ENCODE assay signal across 14 cellular contexts in genomic region chr5:67208403-67208802, GRCh38. TPM values are rescaled to one million over a fixed set of nuclear protein-coding genes. Genes with fewer than 3 reads are reported as not detected.
DNase-seq lines count a peak whose midpoint lies in the region; ATAC-seq and TF ChIP-seq lines count a peak whose summit lies in the region.
"Had no signal": no experiment of that assay in that cellular context is flagged by ENCODE, and none has a peak within 500 bp of the region (broad histone marks: within the 10 kb centered on the region; RNA-seq: fewer than 3 reads in every experiment).

No MANE protein-coding gene starts in this region.

- H3K4me3 Mint-ChIP-seq in activated T-cell treated with anti-CD3 and anti-CD28 coated beads, Interleukin-2, amount 50 U/mL, for 72 hours: peak overlapping the region in 1 of 2 donors; percentile 48
- no peak overlapping the region for H3K4me3 Mint-ChIP-seq in stimulated activated effector memory CD8-positive, alpha-beta T cell treated with anti-CD3 and anti-CD28 coated beads, Interleukin-12 subunit alpha, Interleukin-12 subunit beta, amount 100 ng/mL, for 72 hours
- H3K4me3 Mint-ChIP-seq: brain, type B pancreatic cell had no signal

- peak overlapping the region; percentile 95 for H3K27ac Mint-ChIP-seq in activated T-cell treated with anti-CD3 and anti-CD28 coated beads, Interleukin-2, amount 50 U/mL, for 72 hours
- H3K27ac Mint-ChIP-seq in stimulated activated effector memory CD8-positive, alpha-beta T cell treated with anti-CD3 and anti-CD28 coated beads, Interleukin-12 subunit alpha, Interleukin-12 subunit beta, amount 100 ng/mL, for 72 hours: peak overlapping the region; percentile 87
- H3K27ac Mint-ChIP-seq: brain had no signal

- no peaks in the 10 kb centered on the region for H3K9me3 Mint-ChIP-seq in activated T-cell treated with anti-CD3 and anti-CD28 coated beads, Interleukin-2, amount 50 U/mL, for 72 hours
- H3K9me3 Mint-ChIP-seq in stimulated activated effector memory CD8-positive, alpha-beta T cell treated with anti-CD3 and anti-CD28 coated beads, Interleukin-12 subunit alpha, Interleukin-12 subunit beta, amount 100 ng/mL, for 72 hours: no peaks in the 10 kb centered on the region
- H3K9me3 Mint-ChIP-seq: IgD-negative memory B cell, type B pancreatic cell had no signal

- H3K9me3 ChIP-seq in Karpas-422 (ENCODE audit: low read length) (no peaks in the 10 kb centered on the region), mammary epithelial cell (replicated peaks; ENCODE audit: insufficient read depth, low read length) (no peaks in the 10 kb centered on the region)
- H3K9me3 ChIP-seq: esophagus squamous epithelium had no signal

- H4K20me1 ChIP-seq in Karpas-422 (ENCODE audit: insufficient read depth, low read depth, low read length) (no peaks in the 10 kb centered on the region), mammary epithelial cell (ENCODE audit: insufficient read depth, low read length) (no peaks in the 10 kb centered on the region)

- H3K4me1 ChIP-seq in Karpas-422 (ENCODE audit: low read length) (peaks cover 63% of the 10 kb centered on the region), mammary epithelial cell (ENCODE audit: insufficient read depth, low read length) (peaks cover 45% of the 10 kb centered on the region)

- H3K9me2 ChIP-seq in Karpas-422 (replicated peaks; ENCODE audit: insufficient read depth, low read length): no peaks in the 10 kb centered on the region

- no peaks in the 10 kb centered on the region for H3K36me3 Mint-ChIP-seq in activated T-cell treated with anti-CD3 and anti-CD28 coated beads, Interleukin-2, amount 50 U/mL, for 72 hours (ENCODE audit: insufficient read depth in 2 of 2)
- peaks cover 7% of the 10 kb centered on the region for H3K36me3 Mint-ChIP-seq in stimulated activated effector memory CD8-positive, alpha-beta T cell treated with anti-CD3 and anti-CD28 coated beads, Interleukin-12 subunit alpha, Interleukin-12 subunit beta, amount 100 ng/mL, for 72 hours
- H3K36me3 Mint-ChIP-seq: brain, IgD-negative memory B cell, type B pancreatic cell had no signal

- H3K36me3 ChIP-seq in Karpas-422 (ENCODE audit: insufficient read depth, low read length): no peaks in the 10 kb centered on the region
- no peaks in the 10 kb centered on the region for H3K36me3 ChIP-seq in mammary epithelial cell (ENCODE audit: insufficient read depth, low read length)
- H3K36me3 ChIP-seq: esophagus squamous epithelium had no signal

- H2AFZ ChIP-seq in Karpas-422 (ENCODE audit: low read length) (peak overlapping the region; percentile 22; the same call in 1 of the 2 replicates), mammary epithelial cell (ENCODE audit: low read depth, low read length) (peak overlapping the region; percentile 48)

- no TSS peak for BruUV-seq in mammary epithelial cell (replicated peaks; lab: Mats Ljungman, UMichigan)

- dilution Hi-C loops in mammary epithelial cell (cut with HindIII; ENCODE audit: low sequenced_read_pairs): loop anchor here (5.0 kb wide), 1 partner anchor 46 kb away; no protein-coding TSS in a partner anchor

- no peak for DNase-seq in activated T-cell treated with anti-CD3 and anti-CD28 coated beads, Interleukin-2, amount 50 U/mL, for 72 hours
- DNase-seq in activated T-cell treated with anti-CD3 and anti-CD28 coated beads, Interleukin-2, amount 50 U/mL, for 1 hour: no peak
- DNase-seq in Karpas-422 (peak; percentile 49), mammary epithelial cell (no peak), NCI-H128 (lab: John Stamatoyannopoulos, UW; ENCODE audit: unreplicated experiment) (no peak), SW480 (ENCODE audit: low spot score) (no peak)
- no peak for DNase-seq in stimulated activated effector memory CD8-positive, alpha-beta T cell treated with anti-CD3 and anti-CD28 coated beads, Interleukin-12 subunit alpha, Interleukin-12 subunit beta, amount 100 ng/mL, for 72 hours (ENCODE audit: low spot score in 2 of 2)
- DNase-seq: activated gamma-delta T cell, esophagus squamous epithelium had no signal

- no peaks in the 10 kb centered on the region for H3K79me2 ChIP-seq in Karpas-422 (ENCODE audit: low read length)
- no peaks in the 10 kb centered on the region for H3K79me2 ChIP-seq in mammary epithelial cell (ENCODE audit: insufficient read depth, low read length)

- ATAC-seq in activated T-cell treated with anti-CD3 and anti-CD28 coated beads, Interleukin-2, amount 50 U/mL, for 72 hours (replicated peaks in 1 of 2): no peak
- no peak for ATAC-seq in stimulated activated effector memory CD8-positive, alpha-beta T cell treated with anti-CD3 and anti-CD28 coated beads, Interleukin-12 subunit alpha, Interleukin-12 subunit beta, amount 100 ng/mL, for 72 hours
- no peak for ATAC-seq in GM21528 (IDR thresholded peaks at IDR 0.05; ENCODE audit: low FRiP score, unreplicated experiment)

- peak overlapping the region; percentile 70 for H3K4me2 ChIP-seq in Karpas-422 (ENCODE audit: low read depth, low read length, poor library complexity, severe bottlenecking)
- no peak overlapping the region for H3K4me2 ChIP-seq in mammary epithelial cell (ENCODE audit: insufficient read depth, low read depth, low read length)

- no peak for TF ChIP-seq CTCF in mammary epithelial cell (conservative IDR thresholded peaks at IDR 0.05 in 1 of 2, IDR thresholded peaks at IDR 0.05 in 1 of 2; ENCODE audit: extremely low read depth in 1 of 2, insufficient read depth in 1 of 2, low read depth in 1 of 2, low read length in 2 of 2)

- WGBS in mammary epithelial cell (ENCODE audit: low coverage, missing lambda C conversion rate): 72% methylated on average over 3 of the region's 3 CpGs

- peak overlapping the region; percentile 87 for H3K27ac ChIP-seq in Karpas-422 (ENCODE audit: low read length)
- H3K27ac ChIP-seq in mammary epithelial cell (ENCODE audit: insufficient read depth, low read depth, low read length): no peak overlapping the region

- H3K9ac ChIP-seq in Karpas-422 (ENCODE audit: low read length) (peak overlapping the region; percentile 48), mammary epithelial cell (ENCODE audit: insufficient read depth, low read length) (no peak overlapping the region)

- H3K27me3 ChIP-seq in Karpas-422 (ENCODE audit: low read length) (no peaks in the 10 kb centered on the region), mammary epithelial cell (ENCODE audit: insufficient read depth, low read length) (no peaks in the 10 kb centered on the region)
- H3K27me3 ChIP-seq: esophagus squamous epithelium had no signal

- no peaks in the 10 kb centered on the region for H3K27me3 Mint-ChIP-seq in activated T-cell treated with anti-CD3 and anti-CD28 coated beads, Interleukin-2, amount 50 U/mL, for 72 hours (ENCODE audit: low read depth)
- H3K27me3 Mint-ChIP-seq: IgD-negative memory B cell, type B pancreatic cell had no signal

- in situ Hi-C loops in mammary epithelial cell (cut with MboI; ENCODE audit: low sequenced_read_pairs in 2 of 2): no loop called here

- H3K4me1 Mint-ChIP-seq in activated T-cell treated with anti-CD3 and anti-CD28 coated beads, Interleukin-2, amount 50 U/mL, for 72 hours (ENCODE audit: low read depth): peaks cover 62% of the 10 kb centered on the region
- peaks cover 58% of the 10 kb centered on the region for H3K4me1 Mint-ChIP-seq in stimulated activated effector memory CD8-positive, alpha-beta T cell treated with anti-CD3 and anti-CD28 coated beads, Interleukin-12 subunit alpha, Interleukin-12 subunit beta, amount 100 ng/mL, for 72 hours

- CTCF ChIA-PET in mammary epithelial cell (lab: Charles Lee; ENCODE audit: low non-redundant PET): interaction anchor here (0.5 to 1.0 kb wide), 5 partner anchors 41 to 1045 kb away, joined by 3 to 9 read pairs (median 5); no protein-coding TSS in a partner anchor

- intact Hi-C loops in mammary epithelial cell (cut with micrococcal nuclease): loop anchor here (2.0 to 5.0 kb wide), 4 partner anchors 206 to 901 kb away; no protein-coding TSS in a partner anchor

- H3K4me3 ChIP-seq in Karpas-422 (ENCODE audit: low read length) (no peak overlapping the region), mammary epithelial cell (replicated peaks in 1 of 3; ENCODE audit: insufficient read depth in 1 of 3, low read depth in 2 of 3, low read length in 3 of 3) (no peak overlapping the region)
- H3K4me3 ChIP-seq: esophagus squamous epithelium had no signal

RNA-seq across cellular contexts. Expression of gene CD180, which starts 11.8 kb away (rescaled TPM):
- under 1 TPM; 0.05 to 0.14 TPM for total RNA-seq in activated T-cell treated with anti-CD3 and anti-CD28 coated beads, Interleukin-2, amount 50 U/mL, for 72 hours
- 38.0 and 90.7 TPM in 2 replicates for total RNA-seq in Karpas-422 (2014; rRNA removed; shearing (Covaris generic); ENCODE audit: low replicate concordance)
- under 1 TPM in 1 of 2 donors, not detected in 1; 0.17 TPM for total RNA-seq in mammary epithelial cell
- 0.02 TPM for polyA plus RNA-seq in mammary epithelial cell
- not detected for polyA minus RNA-seq in mammary epithelial cell
- total RNA-seq: dermis microvascular lymphatic vessel endothelial cell had no signal

Comparison
In these comparisons a context has a peak if more than half of its experiments do, and no peak if none do; other contexts are left out.
1. RNA of gene CD180, which starts 11.8 kb away (total RNA-seq): 38.0 to 90.7 TPM in Karpas-422; 0.17 TPM in mammary epithelial cell and 0.05 to 0.14 TPM in activated T-cell treated with anti-CD3 and anti-CD28 coated beads, Interleukin-2, amount 50 U/mL, for 72 hours; every median in the first group is over 10 times any median in the second.